ENCODE assay signal across 8 cellular contexts in the genomic region with DNA sequence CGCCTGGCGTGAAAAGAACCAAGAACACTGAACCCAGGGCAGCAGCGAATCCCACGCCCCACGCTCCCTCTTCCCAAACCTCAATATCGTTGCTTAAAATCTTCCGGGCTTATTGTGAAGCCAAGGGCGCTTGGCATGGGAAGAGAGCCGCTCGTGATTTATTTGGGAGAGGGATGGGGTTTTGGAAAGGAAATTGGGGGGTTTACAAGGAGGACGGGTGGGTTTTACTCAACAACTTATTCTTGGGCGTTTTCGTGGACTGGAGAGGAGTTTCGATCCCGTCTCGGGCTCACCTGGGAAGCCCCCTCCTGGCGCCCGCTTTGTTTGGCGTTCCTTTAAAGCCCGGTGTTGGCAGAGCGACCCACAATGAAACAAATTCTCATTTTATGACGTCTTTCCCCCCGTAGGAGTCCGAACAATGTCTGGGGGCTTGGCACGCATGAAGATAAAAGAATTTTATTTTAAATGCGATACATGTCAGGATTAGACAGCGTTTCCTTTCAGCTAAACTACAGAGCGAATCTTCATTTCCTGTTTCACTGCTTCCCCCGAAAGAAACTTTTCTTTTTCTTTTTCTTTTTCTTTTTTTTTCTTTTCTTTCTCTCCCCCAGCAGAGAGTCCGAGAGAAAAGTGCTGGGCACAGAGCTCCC.
DNase-seq lines count a peak whose midpoint lies in the region; ATAC-seq and TF ChIP-seq lines count a peak whose summit lies in the region.

No MANE protein-coding gene starts in this region.

- WGBS in esophagus muscularis mucosa: 10% methylated on average over 30 of the region's 30 CpGs

- H3K27me3 ChIP-seq in esophagus muscularis mucosa: peaks cover 0 to 89% (median 46%) of the 10 kb centered on the region in 4 donors
- H3K27me3 ChIP-seq in skeletal muscle satellite cell (ENCODE audit: control insufficient read depth, insufficient read depth, low read length): no peaks in the 10 kb centered on the region

- TF ChIP-seq EP300 in esophagus muscularis mucosa (IDR thresholded peaks at IDR 0.05): no peak

- intact Hi-C loops in esophagus muscularis mucosa (cut with DNase I): no loop called here
- intact Hi-C loops in cardiac septum (cut with DNase I): loop anchor here (2.0 kb wide), 1 partner anchor 633 kb away; no protein-coding TSS in a partner anchor

- H3K4me2 ChIP-seq in skeletal muscle satellite cell (ENCODE audit: low read length): peak overlapping the region; percentile 92

- CTCF ChIA-PET in AG04449 (lab: Yijun Ruan, JAX): interaction anchor here (0.7 to 4.3 kb wide), 18 partner anchors 13 to 657 kb away, joined by 3 to 116 read pairs (median 4); no protein-coding TSS in a partner anchor

- no peaks in the 10 kb centered on the region for H3K36me3 ChIP-seq in esophagus muscularis mucosa
- no peaks in the 10 kb centered on the region for H3K36me3 ChIP-seq in skeletal muscle satellite cell (ENCODE audit: insufficient read depth, low read length)

- TF ChIP-seq CTCF in AG04449 (IDR thresholded peaks at IDR 0.05; ENCODE audit: insufficient read depth, low read length, missing control alignments): no peak
- TF ChIP-seq CTCF in esophagus muscularis mucosa (IDR thresholded peaks at IDR 0.05): no peak

- DNase-seq in AG04449 (ENCODE audit: low read depth, low spot score) (no peak), LoVo (ENCODE audit: low spot score) (peak; percentile 3), esophagus muscularis mucosa (ENCODE audit: extremely low spot score) (no peak), COLO829 (ENCODE audit: low spot score) (no peak), superior temporal gyrus (ENCODE audit: extremely low spot score) (no peak), cardiac septum (ENCODE audit: low spot score) (no peak)

- H3K9me3 ChIP-seq in esophagus muscularis mucosa: no peaks in the 10 kb centered on the region
- H3K9me3 ChIP-seq in skeletal muscle satellite cell (replicated peaks; ENCODE audit: low read length): no peaks in the 10 kb centered on the region

- POLR2A ChIA-PET in AG04449 (lab: Yijun Ruan, JAX): interaction anchor here (0.8 to 1.3 kb wide), 3 partner anchors 28 to 620 kb away, joined by 3 to 4 read pairs (median 3); no protein-coding TSS in a partner anchor

- H3K4me1 ChIP-seq in esophagus muscularis mucosa: peaks cover 12 to 18% (median 17%) of the 10 kb centered on the region in 4 donors
- H3K4me1 ChIP-seq in skeletal muscle satellite cell (ENCODE audit: control insufficient read depth, insufficient read depth, low read length): peaks cover 29% of the 10 kb centered on the region

- H3K9ac ChIP-seq in skeletal muscle satellite cell (ENCODE audit: low read depth, low read length): peak overlapping the region; percentile 92

- no peak for TF ChIP-seq POLR2A in esophagus muscularis mucosa (IDR thresholded peaks at IDR 0.05; ENCODE audit: low read depth)

- H3K27ac ChIP-seq in esophagus muscularis mucosa (replicated peaks in 1 of 4): no peak overlapping the region

- peak; percentile 18 for ATAC-seq in GM19438 (IDR thresholded peaks at IDR 0.05; ENCODE audit: low read depth, unreplicated experiment)

- H3K4me3 ChIP-seq in AG04449 (ENCODE audit: low read depth, low read length) (peak overlapping the region; percentile 51), esophagus muscularis mucosa (peak overlapping the region; percentile 43 to 50 (median 47)), skeletal muscle satellite cell (ENCODE audit: low read length) (peak overlapping the region; percentile 72)
